ENCODE assay signal across 8 cellular contexts in the genomic region with DNA sequence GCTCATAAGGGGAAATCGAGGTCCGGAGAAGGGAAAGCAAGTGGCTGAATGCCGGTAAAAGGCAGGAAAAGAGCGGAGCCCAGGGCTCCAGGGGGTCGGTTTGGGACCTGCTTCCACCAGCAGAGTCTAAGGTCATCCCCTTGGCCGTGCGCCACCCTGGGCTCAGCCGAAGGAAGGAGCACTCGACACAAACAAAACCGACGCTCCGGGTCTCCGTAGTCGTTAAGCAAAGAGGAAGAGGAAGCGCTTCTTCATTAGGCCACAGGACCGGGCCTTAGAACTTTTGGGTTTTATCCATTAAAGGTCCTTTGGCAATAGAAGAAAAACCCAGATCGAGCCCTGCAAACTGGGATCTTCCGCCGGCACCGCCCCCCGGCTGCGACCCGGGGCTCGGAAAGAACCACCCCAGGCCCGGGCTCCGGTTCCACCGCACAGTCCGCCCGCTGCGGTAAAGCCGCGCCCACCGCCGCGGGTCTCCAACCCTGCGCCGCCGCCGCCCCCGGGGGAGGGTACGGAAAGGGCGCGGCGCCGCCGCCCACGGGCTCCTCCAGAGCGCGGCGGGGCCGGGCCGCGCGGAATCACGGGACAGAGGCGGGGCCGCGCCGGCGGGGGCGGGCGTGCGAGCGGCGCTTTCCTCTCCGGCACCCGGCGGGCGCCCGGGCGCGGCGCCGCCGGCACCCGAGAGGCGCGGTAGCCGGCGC.
A peak's percentile ranks its signal among the peaks of the same experiment; 100 is the strongest.
DNase-seq lines count a peak whose midpoint lies in the region; ATAC-seq lines count a peak whose summit lies in the region.

A gene (plus strand): TSS at position 629 of the 701 bp plus-strand sequence. CDS start 189 bp downstream, outside the sequence.

- ATAC-seq in GM18511 (IDR thresholded peaks at IDR 0.05; ENCODE audit: unreplicated experiment) (peak; percentile 69), HG02981 (IDR thresholded peaks at IDR 0.05; ENCODE audit: unreplicated experiment) (peak; percentile 56)

- H3K27me3 ChIP-seq in layer of hippocampus (ENCODE audit: control insufficient read depth, insufficient read depth, low read length): no peaks in the 10 kb centered on the region

- DNase-seq in 8988T (peak; percentile 77), NCI-H2196 treated with DMSO at 0.1 percent for 48 hours (lab: John Stamatoyannopoulos, UW; ENCODE audit: unreplicated experiment) (peak; percentile 49)
- peak; percentile 59 to 70 for DNase-seq in activated CD4-positive, alpha-beta T cell treated with anti-CD3 and anti-CD28 coated beads for 24 hours (ENCODE audit: low read depth in 2 of 2)
- peak; percentile 61 to 70 (median 64) for DNase-seq in stimulated activated CD4-positive, alpha-beta T cell treated with anti-CD3 and anti-CD28 coated beads, Interleukin-1b, Interleukin-23, amount 100 ng/mL, for 24 hours (ENCODE audit: low read depth in 4 of 4, low spot score in 1 of 4)

- peak within 1 kb of the TSS; percentile 83 for H3K27ac ChIP-seq in cingulate gyrus (ENCODE audit: low read depth, low read length)
- peak within 1 kb of the TSS; percentile 92 for H3K27ac ChIP-seq in layer of hippocampus (ENCODE audit: low read depth, low read length)

Comparison
In these comparisons a context has a peak if more than half of its experiments do, and no peak if none do; other contexts are left out.
1. Peak in every context shown above with its lines: DNase-seq, ATAC-seq and H3K27ac ChIP-seq.